8 cellular contexts compared by ENCODE assay signal in the genomic region with DNA sequence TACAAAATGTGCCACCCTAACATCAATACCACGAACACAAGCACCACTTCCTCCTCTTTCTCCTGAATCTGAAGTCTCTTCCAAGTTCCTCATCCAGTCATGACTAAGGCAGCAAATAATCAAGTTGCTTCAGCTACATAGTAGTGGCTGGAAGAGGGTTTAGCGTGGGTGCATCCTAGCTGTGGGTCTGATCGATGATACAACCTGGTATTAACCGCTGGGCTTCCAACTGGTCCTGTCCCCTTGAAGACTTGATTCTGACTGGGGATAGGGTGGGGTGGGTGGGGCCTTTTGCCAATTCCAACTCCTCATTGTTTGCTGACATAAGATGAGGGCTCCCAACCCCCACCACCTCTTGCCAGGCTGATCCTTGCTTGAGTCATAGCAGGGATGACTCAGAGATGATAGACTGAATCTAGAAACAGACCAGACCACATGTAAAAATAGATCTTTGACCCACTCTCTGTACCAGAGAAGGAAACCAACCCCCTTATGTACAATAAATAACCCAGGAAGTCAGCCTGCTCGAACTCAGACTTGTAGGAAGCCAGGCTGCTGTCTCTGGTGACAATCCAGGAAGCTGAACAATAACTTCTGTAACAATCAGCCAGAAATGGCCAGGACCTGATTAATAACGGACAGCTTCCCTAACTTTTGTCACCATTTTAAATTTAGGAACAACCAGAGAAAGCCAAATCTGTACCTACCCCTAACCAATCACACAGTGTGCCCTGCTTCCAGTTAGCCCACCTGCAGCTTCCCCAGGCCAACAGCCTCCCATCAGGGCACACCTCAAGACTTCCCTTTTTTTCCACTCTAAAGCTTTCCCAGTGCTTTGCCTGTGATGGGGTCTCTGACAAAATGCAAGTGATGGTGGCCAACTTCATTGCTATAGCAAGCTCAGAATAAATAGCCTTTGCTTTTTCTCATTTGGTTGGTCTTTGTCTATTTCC.
DNase-seq lines count a peak whose midpoint lies in the region; ATAC-seq and TF ChIP-seq lines count a peak whose summit lies in the region.

No MANE protein-coding gene starts in this region.

- H3K9me3 ChIP-seq in fibroblast of lung (ENCODE audit: control insufficient read depth, insufficient read depth, low read depth, low read length) (no peaks in the 10 kb centered on the region), skeletal muscle satellite cell (replicated peaks; ENCODE audit: low read length) (no peaks in the 10 kb centered on the region)

- peaks cover 10% of the 10 kb centered on the region for H3K36me3 Mint-ChIP-seq in activated CD4-positive, alpha-beta T cell treated with anti-CD3 and anti-CD28 coated beads, Interleukin-2, amount 10 ng/mL, durations not matched to agents 7 days and 5 days (ENCODE audit: low read depth)

- peaks cover 4% of the 10 kb centered on the region for H3K9me3 Mint-ChIP-seq in activated CD4-positive, alpha-beta T cell treated with anti-CD3 and anti-CD28 coated beads, Interleukin-2, amount 10 ng/mL, durations not matched to agents 7 days and 5 days

- no peak overlapping the region for H3K9ac ChIP-seq in fibroblast of lung (ENCODE audit: insufficient read depth, low read length)
- H3K9ac ChIP-seq in skeletal muscle satellite cell (ENCODE audit: low read depth, low read length), result peak overlapping the region; percentile 66

- H3K36me3 ChIP-seq in fibroblast of lung (ENCODE audit: control insufficient read depth, insufficient read depth, low read length), result no peaks in the 10 kb centered on the region
- no peaks in the 10 kb centered on the region for H3K36me3 ChIP-seq in skeletal muscle satellite cell (ENCODE audit: insufficient read depth, low read length)

- peak overlapping the region; percentile 22; the same call in 1 of the 2 replicates for H3K4me3 ChIP-seq in GM08714 (ENCODE audit: low read length)
- H3K4me3 ChIP-seq in fibroblast of lung (replicated peaks in 1 of 4; ENCODE audit: control extremely low read depth in 1 of 4, insufficient read depth in 1 of 4, low read depth in 3 of 4, low read length in 4 of 4), result no peak overlapping the region
- H3K4me3 ChIP-seq in skeletal muscle satellite cell (ENCODE audit: low read length), result peak overlapping the region; percentile 50

- H3K4me2 ChIP-seq in fibroblast of lung (ENCODE audit: extremely low read depth, insufficient read depth, low read length), result peak overlapping the region; percentile 21
- peak overlapping the region; percentile 78 for H3K4me2 ChIP-seq in skeletal muscle satellite cell (ENCODE audit: low read length)

- H3K27ac ChIP-seq in fibroblast of lung (ENCODE audit: insufficient read depth, low read length), result peak overlapping the region; percentile 69

- peak overlapping the region; percentile 27 for H3K27ac Mint-ChIP-seq in activated CD4-positive, alpha-beta T cell treated with anti-CD3 and anti-CD28 coated beads, Interleukin-2, amount 10 ng/mL, durations not matched to agents 7 days and 5 days

- no peaks in the 10 kb centered on the region for H3K27me3 ChIP-seq in fibroblast of lung (ENCODE audit: control insufficient read depth, insufficient read depth, low read length)
- no peaks in the 10 kb centered on the region for H3K27me3 ChIP-seq in skeletal muscle satellite cell (ENCODE audit: control insufficient read depth, insufficient read depth, low read length)

- TF ChIP-seq CTCF in fibroblast of lung (conservative IDR thresholded peaks at IDR 0.05 in 1 of 2, IDR thresholded peaks at IDR 0.05 in 1 of 2; ENCODE audit: low read depth in 1 of 2, low read length in 2 of 2), result no peak

- POLR2A ChIA-PET in activated CD4-positive, alpha-beta T cell treated with anti-CD3 and anti-CD28 coated beads, Interleukin-2, amount 10 ng/mL, durations not matched to agents 7 days and 5 days (lab: Charles Lee), result no interaction called here

- no peak overlapping the region for H2AFZ ChIP-seq in fibroblast of lung (ENCODE audit: low read length)

- H3K4me1 ChIP-seq in fibroblast of lung (ENCODE audit: control insufficient read depth, extremely low read depth, insufficient read depth, low read length) (peaks cover 13% of the 10 kb centered on the region), skeletal muscle satellite cell (ENCODE audit: control insufficient read depth, insufficient read depth, low read length) (peaks cover 30% of the 10 kb centered on the region)

- no peak overlapping the region for H3K4me3 Mint-ChIP-seq in activated CD4-positive, alpha-beta T cell treated with anti-CD3 and anti-CD28 coated beads, Interleukin-2, amount 10 ng/mL, durations not matched to agents 7 days and 5 days

- ATAC-seq in GM21619 (IDR thresholded peaks at IDR 0.05; ENCODE audit: unreplicated experiment), result peak; percentile 99

- no peaks in the 10 kb centered on the region for H4K20me1 ChIP-seq in fibroblast of lung (ENCODE audit: control insufficient read depth, extremely low read depth, insufficient read depth, low read length)

- peaks cover 3% of the 10 kb centered on the region for H3K27me3 Mint-ChIP-seq in activated CD4-positive, alpha-beta T cell treated with anti-CD3 and anti-CD28 coated beads, Interleukin-2, amount 10 ng/mL, durations not matched to agents 7 days and 5 days

- H3K4me1 Mint-ChIP-seq in activated CD4-positive, alpha-beta T cell treated with anti-CD3 and anti-CD28 coated beads, Interleukin-2, amount 10 ng/mL, durations not matched to agents 7 days and 5 days, result peaks cover 42% of the 10 kb centered on the region

- H3K79me2 ChIP-seq in fibroblast of lung (ENCODE audit: control insufficient read depth, insufficient read depth, low read length), result no peaks in the 10 kb centered on the region

- CTCF ChIA-PET in activated CD4-positive, alpha-beta T cell treated with anti-CD3 and anti-CD28 coated beads, Interleukin-2, amount 10 ng/mL, durations not matched to agents 7 days and 5 days (lab: Charles Lee), result interaction anchor here (0.6 to 2.4 kb wide), 9 partner anchors 9 to 265 kb away, joined by 3 to 8 read pairs (median 3); no protein-coding TSS in a partner anchor

- DNase-seq in HuH-7 (ENCODE audit: low spot score) (peak; percentile 37), fibroblast of lung (ENCODE audit: low read depth in 2 of 2) (peak; percentile 98), activated gamma-delta T cell (lab: John Stamatoyannopoulos, UW) (no peak), NCI-H146 treated with DMSO at 0.1 percent for 48 hours (lab: John Stamatoyannopoulos, UW; ENCODE audit: unreplicated experiment) (no peak)
- peak; percentile 35 for DNase-seq in activated CD4-positive, alpha-beta T cell treated with anti-CD3 and anti-CD28 coated beads, Interleukin-2, amount 10 ng/mL, durations not matched to agents 7 days and 5 days

Comparison
In these comparisons a context has a peak if more than half of its experiments do, and no peak if none do; other contexts are left out.
1. H3K4me3 ChIP-seq: peak in GM08714 (single experiment) and skeletal muscle satellite cell (single experiment); none in fibroblast of lung (0 of 4).
2. DNase-seq: peak in HuH-7 (single experiment), activated CD4-positive, alpha-beta T cell treated with anti-CD3 and anti-CD28 coated beads, Interleukin-2, amount 10 ng/mL, durations not matched to agents 7 days and 5 days (single experiment) and fibroblast of lung (2 of 2); none in activated gamma-delta T cell (single experiment) and NCI-H146 treated with DMSO at 0.1 percent for 48 hours (single experiment).